8 cellular contexts compared by ENCODE assay signal in genomic region chr5:35518104-35518503, GRCh38.
DNase-seq lines count a peak whose midpoint lies in the region; ATAC-seq and TF ChIP-seq lines count a peak whose summit lies in the region.

No MANE protein-coding gene starts in this region.

- no peaks in the 10 kb centered on the region for H3K27me3 ChIP-seq in right lobe of liver

- no peaks in the 10 kb centered on the region for H3K36me3 ChIP-seq in right lobe of liver

- H3K27ac ChIP-seq in right lobe of liver, result no peak overlapping the region

- H3K4me3 ChIP-seq in GM12865 (ENCODE audit: low read depth, low read length) (no peak overlapping the region), right lobe of liver (no peak overlapping the region)

- intact Hi-C loops in right lobe of liver (cut with DNase I), result no loop called here

- no peaks in the 10 kb centered on the region for H3K4me1 ChIP-seq in right lobe of liver

- WGBS in right lobe of liver (ENCODE audit: insufficient coverage, low coverage, low lambda C conversion rate, missing lambda C conversion rate), result 55% methylated on average over 1 of the region's 1 CpG

- ATAC-seq in GM19468 (IDR thresholded peaks at IDR 0.05; ENCODE audit: extremely low read depth, unreplicated experiment) (peak; percentile 96), HG03066 (IDR thresholded peaks at IDR 0.05; ENCODE audit: low read depth, unreplicated experiment) (peak; percentile 94), right lobe of liver (no peak)
- ATAC-seq in activated CD4-positive, CD25-positive, alpha-beta regulatory T cell treated with anti-CD3 and anti-CD28 coated beads, Interleukin-2, amount 50 U/mL, for 24 hours, result no peak

- no peak for TF ChIP-seq CTCF in GM12865 (IDR thresholded peaks at IDR 0.05; ENCODE audit: insufficient read depth, low read depth, low read length, missing control alignments)
- TF ChIP-seq CTCF in right lobe of liver (IDR thresholded peaks at IDR 0.05), result no peak

- H3K9me3 ChIP-seq in right lobe of liver, result no peaks in the 10 kb centered on the region

- no peak for TF ChIP-seq POLR2A in right lobe of liver (IDR thresholded peaks at IDR 0.05)

- DNase-seq in GM12865 (ENCODE audit: low read depth) (peak; percentile 55), NOMO-1 (lab: John Stamatoyannopoulos, UW; ENCODE audit: unreplicated experiment in 2 of 2) (peak; percentile 100), NCI-H69 (lab: John Stamatoyannopoulos, UW) (no peak), right lobe of liver (no peak)
- DNase-seq in activated CD8-positive, alpha-beta memory T cell treated with anti-CD3 and anti-CD28 coated beads, Interleukin-2, amount 50 U/mL, for 48 hours, result no peak

Comparison
In these comparisons a context has a peak if more than half of its experiments do, and no peak if none do; other contexts are left out.
1. DNase-seq: peak in GM12865 (single experiment) and NOMO-1 (2 of 2); none in NCI-H69 (single experiment), right lobe of liver (0 of 3) and activated CD8-positive, alpha-beta memory T cell treated with anti-CD3 and anti-CD28 coated beads, Interleukin-2, amount 50 U/mL, for 48 hours (single experiment).
2. ATAC-seq: peak in GM19468 (single experiment) and HG03066 (single experiment); none in activated CD4-positive, CD25-positive, alpha-beta regulatory T cell treated with anti-CD3 and anti-CD28 coated beads, Interleukin-2, amount 50 U/mL, for 24 hours (0 of 2) and right lobe of liver (0 of 4).